In genomic region chr3:101573449-101574387, GRCh38 we compare ENCODE assay signal across 7 cellular contexts.
DNase-seq lines count a peak whose midpoint lies in the region; ATAC-seq and TF ChIP-seq lines count a peak whose summit lies in the region.

A gene with protein sequence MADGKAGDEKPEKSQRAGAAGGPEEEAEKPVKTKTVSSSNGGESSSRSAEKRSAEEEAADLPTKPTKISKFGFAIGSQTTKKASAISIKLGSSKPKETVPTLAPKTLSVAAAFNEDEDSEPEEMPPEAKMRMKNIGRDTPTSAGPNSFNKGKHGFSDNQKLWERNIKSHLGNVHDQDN (plus strand): TSS chr3:101574180. CDS start chr3:101574216, 36 bp downstream.

- TF ChIP-seq POLR2A in GM18505 (IDR thresholded peaks at IDR 0.05; ENCODE audit: borderline replicate concordance, extremely low read depth, insufficient read depth, insufficient read length), result peak; percentile 82

- DNase-seq in NCI-H2029 treated with DMSO at 0.1 percent for 48 hours (lab: John Stamatoyannopoulos, UW) (peak; percentile 94), T1000 (lab: John Stamatoyannopoulos, UW) (peak; percentile 95), astrocyte of the spinal cord (ENCODE audit: low read depth, low spot score) (peak; percentile 99), hippocampal formation (lab: John Stamatoyannopoulos, UW) (peak; percentile 98 to 99), retinal pigment epithelial cell (ENCODE audit: low read depth) (peak; percentile 95)

- H3K4me3 ChIP-seq in astrocyte of the spinal cord (ENCODE audit: low read depth, low read length) (peak within 1 kb of the TSS; percentile 88), retinal pigment epithelial cell (ENCODE audit: low read length) (peak within 1 kb of the TSS; percentile 94)

- ATAC-seq in GM18505 (IDR thresholded peaks at IDR 0.05; ENCODE audit: unreplicated experiment) (peak; percentile 85), HG02981 (IDR thresholded peaks at IDR 0.05; ENCODE audit: unreplicated experiment) (peak; percentile 84)

- in situ Hi-C loops in astrocyte of the spinal cord (cut with HindIII; ENCODE audit: low sequenced_read_pairs), result no loop called here

- peak; percentile 78 for TF ChIP-seq CTCF in astrocyte of the spinal cord (IDR thresholded peaks at IDR 0.05; ENCODE audit: low read depth, low read length)
- peak; percentile 86 for TF ChIP-seq CTCF in retinal pigment epithelial cell (conservative IDR thresholded peaks at IDR 0.05; ENCODE audit: low read depth, low read length)

Comparison
In these comparisons a context has a peak if more than half of its experiments do, and no peak if none do; other contexts are left out.
1. Peak in every context shown above with its lines: DNase-seq, ATAC-seq and H3K4me3 ChIP-seq.